In the genomic region with DNA sequence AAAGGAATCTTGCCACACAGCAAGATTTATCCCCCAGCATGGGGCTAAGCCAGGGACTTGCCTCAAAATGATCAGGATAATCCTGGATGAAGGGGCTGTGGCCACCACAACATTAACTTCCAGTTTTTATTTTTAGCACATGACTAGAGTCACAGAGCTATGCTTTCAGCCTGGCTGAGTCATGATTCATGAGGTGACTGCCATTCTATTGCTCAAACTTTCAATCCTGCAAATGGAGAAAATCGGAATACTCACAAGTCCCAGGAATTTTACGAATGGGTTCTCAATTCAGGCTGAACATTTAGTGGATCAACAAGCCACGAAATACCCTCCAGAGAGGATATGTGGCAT, we compare ENCODE assay signal across 12 cellular contexts.
DNase-seq lines count a peak whose midpoint lies in the region; ATAC-seq and TF ChIP-seq lines count a peak whose summit lies in the region.
"Had no signal": no experiment of that assay in that cellular context is flagged by ENCODE, and none has a peak within 500 bp of the region (broad histone marks: within the 10 kb centered on the region; RNA-seq: fewer than 3 reads in every experiment).

No MANE protein-coding gene starts in this region.

- in situ Hi-C loops in GM23248 (cut with MboI), result no loop called here

- WGBS in GM23248 (ENCODE audit: low coverage in 1 of 2, low lambda C conversion rate in 2 of 2, missing lambda C conversion rate in 2 of 2), 2 experiments, result 60 to 61% methylated on average over 3 of the region's 3 CpGs

- CTCF ChIA-PET in PC-3 (lab: Charles Lee), result no interaction called here

- no peak for ATAC-seq in PC-3
- ATAC-seq in naive thymus-derived CD8-positive, alpha-beta T cell, result no peak
- ATAC-seq: activated naive CD8-positive, alpha-beta T cell treated with anti-CD3 and anti-CD28 coated beads, Interleukin-2, amount 50 U/mL, for 24 hours had no signal

- H2AFZ ChIP-seq in GM23248 (peak overlapping the region; percentile 10; the same call in 1 of the 2 replicates), PC-3 (ENCODE audit: low read length) (no peak overlapping the region)

- peaks cover 7% of the 10 kb centered on the region; the same call in 1 of the 2 replicates for H3F3A ChIP-seq in GM23248 (ENCODE audit: insufficient read depth)
- H3F3A ChIP-seq in PC-3 (ENCODE audit: low read length, unreplicated experiment), result no peaks in the 10 kb centered on the region

- no peaks in the 10 kb centered on the region for H3K9me3 ChIP-seq in GM23248 (ENCODE audit: low read depth)
- no peaks in the 10 kb centered on the region for H3K9me3 ChIP-seq in PC-3 (ENCODE audit: low read length)
- H3K9me3 ChIP-seq: testis had no signal

- no TSS peak for BruUV-seq in PC-3 (replicated peaks; lab: Mats Ljungman, UMichigan)

- H3K27me3 Mint-ChIP-seq in naive thymus-derived CD8-positive, alpha-beta T cell, result no peaks in the 10 kb centered on the region
- H3K27me3 Mint-ChIP-seq: activated CD4-positive, alpha-beta T cell treated with anti-CD3 and anti-CD28 coated beads, Interleukin-2, amount 10 ng/mL, durations not matched to agents 24 days and 14 days; activated naive CD8-positive, alpha-beta T cell treated with anti-CD3 and anti-CD28 coated beads, Interleukin-2, amount 50 U/mL, for 24 hours had no signal

- H3K27ac Mint-ChIP-seq in naive thymus-derived CD8-positive, alpha-beta T cell, result no peak overlapping the region
- H3K27ac Mint-ChIP-seq: activated CD4-positive, alpha-beta T cell treated with anti-CD3 and anti-CD28 coated beads, Interleukin-2, amount 10 ng/mL, durations not matched to agents 24 days and 14 days; activated naive CD8-positive, alpha-beta T cell treated with anti-CD3 and anti-CD28 coated beads, Interleukin-2, amount 50 U/mL, for 24 hours had no signal

- H3K4me1 Mint-ChIP-seq in naive thymus-derived CD8-positive, alpha-beta T cell, result peaks cover 3 to 19% (median 11%) of the 10 kb centered on the region in 4 donors

- H3K27ac ChIP-seq in GM23248 (peak overlapping the region; percentile 28), PC-3 (ENCODE audit: low read length) (no peak overlapping the region), epithelial cell of prostate (peak overlapping the region; percentile 27)
- H3K27ac ChIP-seq: testis had no signal

- H3K4me3 Mint-ChIP-seq in naive thymus-derived CD8-positive, alpha-beta T cell, result no peak overlapping the region
- H3K4me3 Mint-ChIP-seq: activated CD4-positive, alpha-beta T cell treated with anti-CD3 and anti-CD28 coated beads, Interleukin-2, amount 10 ng/mL, durations not matched to agents 24 days and 14 days; activated naive CD8-positive, alpha-beta T cell treated with anti-CD3 and anti-CD28 coated beads, Interleukin-2, amount 50 U/mL, for 24 hours had no signal

- H3K4me1 ChIP-seq in GM23248 (ENCODE audit: insufficient read depth) (peaks cover 21% of the 10 kb centered on the region), PC-3 (ENCODE audit: insufficient read depth, low read length) (peaks cover 23% of the 10 kb centered on the region)
- H3K4me1 ChIP-seq: testis had no signal

- no peaks in the 10 kb centered on the region for H3K36me3 ChIP-seq in GM23248 (ENCODE audit: low read depth)
- no peaks in the 10 kb centered on the region for H3K36me3 ChIP-seq in PC-3 (ENCODE audit: low read depth, low read length)

- no peak overlapping the region for H3K9ac ChIP-seq in GM23248
- no peak overlapping the region for H3K9ac ChIP-seq in PC-3 (ENCODE audit: low read length)

- intact Hi-C loops in PC-3 (cut with micrococcal nuclease), result no loop called here

- no peaks in the 10 kb centered on the region for H4K20me1 ChIP-seq in GM23248 (ENCODE audit: insufficient read depth)
- no peaks in the 10 kb centered on the region for H4K20me1 ChIP-seq in PC-3 (ENCODE audit: low read length)

- H3K9me2 ChIP-seq in GM23248 (ENCODE audit: insufficient read depth) (no peaks in the 10 kb centered on the region), PC-3 (replicated peaks; ENCODE audit: low read length) (no peaks in the 10 kb centered on the region)

- no peaks in the 10 kb centered on the region for H3K27me3 ChIP-seq in GM23248 (replicated peaks; ENCODE audit: insufficient read depth)
- H3K27me3 ChIP-seq in PC-3 (ENCODE audit: low read length), result no peaks in the 10 kb centered on the region
- H3K27me3 ChIP-seq: testis had no signal

- TF ChIP-seq CTCF in PC-3 (conservative IDR thresholded peaks at IDR 0.05; ENCODE audit: low read depth, low read length), result no peak
- TF ChIP-seq CTCF in retinal pigment epithelial cell (conservative IDR thresholded peaks at IDR 0.05; ENCODE audit: low read depth, low read length), result no peak

- peak overlapping the region; percentile 13 for H3K4me2 ChIP-seq in GM23248 (ENCODE audit: unreplicated experiment)
- no peak overlapping the region for H3K4me2 ChIP-seq in PC-3 (ENCODE audit: low read length)

- H3K36me3 Mint-ChIP-seq in naive thymus-derived CD8-positive, alpha-beta T cell, result no peaks in the 10 kb centered on the region

- peak; percentile 84 for DNase-seq in GM23248
- DNase-seq in PC-3, result peak; percentile 41
- no peak for DNase-seq in epithelial cell of prostate (ENCODE audit: low read depth, low spot score)
- DNase-seq in retinal pigment epithelial cell (ENCODE audit: low read depth), result peak; percentile 84
- DNase-seq in NCI-H345 treated with DMSO at 0.1 percent for 48 hours (lab: John Stamatoyannopoulos, UW; ENCODE audit: unreplicated experiment), result no peak
- DNase-seq in naive thymus-derived CD8-positive, alpha-beta T cell, result no peak
- no peak for DNase-seq in NCI-H526 (lab: John Stamatoyannopoulos, UW)
- no peak for DNase-seq in activated CD4-positive, alpha-beta T cell treated with anti-CD3 and anti-CD28 coated beads, Interleukin-2, amount 50 U/mL, for 4 hours
- DNase-seq: activated CD4-positive, alpha-beta T cell treated with anti-CD3 and anti-CD28 coated beads, Interleukin-2, amount 10 ng/mL, durations not matched to agents 24 days and 14 days; activated naive CD8-positive, alpha-beta T cell treated with anti-CD3 and anti-CD28 coated beads, Interleukin-2, amount 50 U/mL, for 24 hours; stimulated activated CD4-positive, alpha-beta T cell treated with anti-CD3 and anti-CD28 coated beads, Interleukin-1b, Interleukin-23, amount 100 ng/mL, for 48 hours; testis had no signal

- H3K4me3 ChIP-seq in GM23248 (no peak overlapping the region), PC-3 (ENCODE audit: low read length) (no peak overlapping the region), retinal pigment epithelial cell (ENCODE audit: low read length) (no peak overlapping the region)
- H3K4me3 ChIP-seq: testis had no signal

- POLR2A ChIA-PET in PC-3 (lab: Charles Lee; ENCODE audit: unreplicated experiment), result no interaction called here
- POLR2A ChIA-PET in naive thymus-derived CD8-positive, alpha-beta T cell (lab: Charles Lee), result interaction anchor here (0.7 kb wide), 1 partner anchor 26 kb away, joined by 3 read pairs; no protein-coding TSS in a partner anchor

- H3K9me3 Mint-ChIP-seq in naive thymus-derived CD8-positive, alpha-beta T cell, result peaks cover 0 to 6% (median 0%) of the 10 kb centered on the region in 9 donors
- H3K9me3 Mint-ChIP-seq: activated CD4-positive, alpha-beta T cell treated with anti-CD3 and anti-CD28 coated beads, Interleukin-2, amount 10 ng/mL, durations not matched to agents 24 days and 14 days had no signal

- H3K79me2 ChIP-seq in GM23248 (ENCODE audit: insufficient read depth) (no peaks in the 10 kb centered on the region), PC-3 (ENCODE audit: low read length) (no peaks in the 10 kb centered on the region)

Comparison
In these comparisons a context has a peak if more than half of its experiments do, and no peak if none do; other contexts are left out.
1. DNase-seq: peak in GM23248 (single experiment), PC-3 (single experiment) and retinal pigment epithelial cell (single experiment); none in epithelial cell of prostate (single experiment), NCI-H345 treated with DMSO at 0.1 percent for 48 hours (single experiment), naive thymus-derived CD8-positive, alpha-beta T cell (0 of 10), NCI-H526 (0 of 2) and activated CD4-positive, alpha-beta T cell treated with anti-CD3 and anti-CD28 coated beads, Interleukin-2, amount 50 U/mL, for 4 hours (0 of 2).